ENCODE assay signal across 5 cellular contexts in the genomic region with DNA sequence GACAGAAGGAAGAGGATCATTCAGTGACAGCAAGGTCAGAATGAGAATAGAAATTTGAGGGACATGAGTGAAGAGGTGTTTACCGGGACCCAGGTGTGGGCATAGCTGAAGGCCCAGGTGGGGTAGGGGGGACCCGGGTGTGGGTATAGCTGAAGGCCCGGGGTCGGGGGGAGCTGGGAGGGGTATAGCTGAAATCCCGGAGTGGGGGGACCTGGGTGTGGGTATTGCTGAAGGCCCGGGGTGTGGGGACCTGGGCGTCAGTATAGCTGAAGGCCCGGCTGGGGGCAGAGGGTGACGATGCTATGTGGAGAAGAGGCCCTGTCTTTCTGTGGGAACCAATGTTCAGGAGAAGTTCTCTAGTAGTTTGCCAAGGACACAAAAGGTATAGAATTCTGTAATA.
"Had no signal": no experiment of that assay in that cellular context is flagged by ENCODE, and none has a peak within 500 bp of the region (broad histone marks: within the 10 kb centered on the region; RNA-seq: fewer than 3 reads in every experiment).

No MANE protein-coding gene starts in this region.

- H3K4me3 Mint-ChIP-seq: IgD-negative memory B cell had no signal

- H3K27ac ChIP-seq: HL-60 had no signal

- ATAC-seq: HepG2, K562 had no signal

- H3K4me3 ChIP-seq: K562 had no signal

- DNase-seq: IMR-90 had no signal
